8 cellular contexts compared by ENCODE assay signal in genomic region chr9:126781717-126782388, GRCh38. TPM values are rescaled to one million over a fixed set of nuclear protein-coding genes. Genes with fewer than 3 reads are reported as not detected.
A peak's percentile ranks its signal among the peaks of the same experiment; 100 is the strongest.
DNase-seq lines count a peak whose midpoint lies in the region; ATAC-seq and TF ChIP-seq lines count a peak whose summit lies in the region.

No MANE protein-coding gene starts in this region.

- H3K36me3 ChIP-seq in H7 (replicated peaks; ENCODE audit: control insufficient read depth, insufficient read depth, low read length) (no peaks in the 10 kb centered on the region), right lobe of liver (no peaks in the 10 kb centered on the region)

- H3K36me3 Mint-ChIP-seq in chondrocyte (ENCODE audit: low read depth) = no peaks in the 10 kb centered on the region

- no peaks in the 10 kb centered on the region for H3K9me3 Mint-ChIP-seq in chondrocyte (ENCODE audit: low read depth)

- no peak overlapping the region for H3K4me3 ChIP-seq in H7 (ENCODE audit: insufficient read depth, low read depth, low read length)
- no peak overlapping the region for H3K4me3 ChIP-seq in right lobe of liver

- H3K27me3 ChIP-seq in H7 (ENCODE audit: control insufficient read depth, insufficient read depth, low read length) (peaks cover 2% of the 10 kb centered on the region; the same call in 1 of the 2 replicates), right lobe of liver (no peaks in the 10 kb centered on the region)

- no peak overlapping the region for H3K27ac Mint-ChIP-seq in chondrocyte (ENCODE audit: unreplicated experiment)

- WGBS in right lobe of liver (ENCODE audit: insufficient coverage, low coverage, low lambda C conversion rate, missing lambda C conversion rate) = 11% methylated on average over 13 of the region's 20 CpGs

- peaks cover 25% of the 10 kb centered on the region for H3K27me3 Mint-ChIP-seq in chondrocyte (ENCODE audit: low read depth)

- H3K9me3 ChIP-seq in right lobe of liver = no peaks in the 10 kb centered on the region

- TF ChIP-seq CTCF in AG09319 (IDR thresholded peaks at IDR 0.05; ENCODE audit: low read depth, low read length) (peak; percentile 90), chondrocyte (IDR thresholded peaks at IDR 0.05) (peak; percentile 99), right lobe of liver (IDR thresholded peaks at IDR 0.05) (peak; percentile 87 to 99 (median 96))

- no peak overlapping the region for H3K27ac ChIP-seq in right lobe of liver

- peak; percentile 91 to 96 (median 95) for ATAC-seq in right lobe of liver
- no peak for ATAC-seq in HG02840 (IDR thresholded peaks at IDR 0.05; ENCODE audit: low FRiP score, unreplicated experiment)

- no peak for TF ChIP-seq POLR2A in right lobe of liver (IDR thresholded peaks at IDR 0.05)

- intact Hi-C loops in right lobe of liver (cut with DNase I) = loop anchor here (5.0 kb wide), 2 partner anchors 75 to 80 kb away; no protein-coding TSS in a partner anchor

- peaks cover 0 to 2% (median 0%) of the 10 kb centered on the region in 4 donors for H3K4me1 ChIP-seq in right lobe of liver

- H3K4me3 Mint-ChIP-seq in chondrocyte (ENCODE audit: unreplicated experiment) = no peak overlapping the region

- H3K4me1 Mint-ChIP-seq in chondrocyte (ENCODE audit: low read depth) = peaks cover 4% of the 10 kb centered on the region

- DNase-seq in AG09319 (ENCODE audit: extremely low read depth, low read depth) (no peak), H7 (peak; percentile 97), NCI-H510A treated with DMSO at 0.1 percent for 48 hours (lab: John Stamatoyannopoulos, UW) (peak; percentile 85), chondrocyte (ENCODE audit: low spot score) (no peak), right lobe of liver (peak; percentile 76 to 78 (median 77))
- DNase-seq in activated CD4-positive, alpha-beta T cell treated with anti-CD3 and anti-CD28 coated beads for 48 hours = peak; percentile 89
- DNase-seq in stimulated activated CD4-positive, alpha-beta T cell treated with anti-CD3 and anti-CD28 coated beads, TNF-alpha, amount 100 ng/mL, for 1 hour (ENCODE audit: low read depth in 3 of 3, low spot score in 1 of 3) = peak; percentile 59 to 89 (median 65)

RNA-seq across cellular contexts. Expression of gene ZBTB43, which starts 23.0 kb away (rescaled TPM):
- 7.2 and 7.6 TPM in 2 replicates for total RNA-seq in H7 (2014; rRNA removed; shearing (Covaris generic))
- total RNA-seq in chondrocyte (15.6 to 18.8 TPM (median 17.7 TPM) in 3 replicates), right lobe of liver (10 to 100 TPM in 3 of 6 experiments, 1 to 10 TPM in 3; 4.8 to 14.5 (median 9.9) TPM)

Comparison
In these comparisons a context has a peak if more than half of its experiments do, and no peak if none do; other contexts are left out.
1. DNase-seq: peak in H7 (single experiment), NCI-H510A treated with DMSO at 0.1 percent for 48 hours (single experiment), activated CD4-positive, alpha-beta T cell treated with anti-CD3 and anti-CD28 coated beads for 48 hours (single experiment), right lobe of liver (3 of 3) and stimulated activated CD4-positive, alpha-beta T cell treated with anti-CD3 and anti-CD28 coated beads, TNF-alpha, amount 100 ng/mL, for 1 hour (3 of 3); none in AG09319 (single experiment) and chondrocyte (single experiment).
2. Peak in every context shown above with its lines, with median percentiles within 50 percentile points of each other: CTCF ChIP-seq.